1 cellular context compared by ENCODE assay signal in genomic region chr14:99419905-99420304, GRCh38.
A peak's percentile ranks its signal among the peaks of the same experiment; 100 is the strongest.
TF ChIP-seq lines count a peak whose summit lies in the region.

No MANE protein-coding gene starts in this region.

TF ChIP-seq in K562, 482 proteins besides CTCF, POLR2A, EP300 and RAD21 (continued from another document and continues in another):
- TF ChIP-seq ZNF407 (IDR thresholded peaks at IDR 0.05; ENCODE audit: low read depth) (no peak), ZKSCAN3 (CRISPR knock-in tag; IDR thresholded peaks at IDR 0.05) (no peak), E2F1 (CRISPR knock-in tag; IDR thresholded peaks at IDR 0.05) (no peak), FOXA1 (IDR thresholded peaks at IDR 0.05; ENCODE audit: borderline replicate concordance) (no peak), ZBTB5 (IDR thresholded peaks at IDR 0.05) (no peak), ZBTB40 (IDR thresholded peaks at IDR 0.05) (no peak), ZBTB40 (CRISPR knock-in tag; IDR thresholded peaks at IDR 0.05) (no peak), ZNF140 (CRISPR knock-in tag; IDR thresholded peaks at IDR 0.05) (no peak), DPF2 (IDR thresholded peaks at IDR 0.05) (peak; percentile 40; the same call in 1 of the 2 replicates), ILK (tag; IDR thresholded peaks at IDR 0.05; ENCODE audit: borderline replicate concordance, low read depth) (no peak), TAL1 (IDR thresholded peaks at IDR 0.05) (0 out of 2 replicates have a peak, but pooled peaks have one; percentile 24), PCBP1 (IDR thresholded peaks at IDR 0.05; ENCODE audit: low read depth, low read length, poor library complexity, severe bottlenecking) (no peak), ZNF24 (IDR thresholded peaks at IDR 0.05) (peak; percentile 83), IFI16 (CRISPR knock-in tag; IDR thresholded peaks at IDR 0.05) (no peak), ZNF785 (CRISPR knock-in tag; IDR thresholded peaks at IDR 0.05) (no peak), ZNF830 (CRISPR knock-in tag; IDR thresholded peaks at IDR 0.05) (no peak), FOXO4 (CRISPR knock-in tag; IDR thresholded peaks at IDR 0.05) (no peak), ESRRA (IDR thresholded peaks at IDR 0.05; ENCODE audit: borderline replicate concordance, low read depth) (peak; percentile 97), RCOR1 (IDR thresholded peaks at IDR 0.05; ENCODE audit: borderline replicate concordance in 1 of 2, low read depth in 2 of 2, low read length in 2 of 2) (peak in 1 of 2 experiments; percentile 50; a peak in 1 of 4 replicates), MECOM (CRISPR knock-in tag; IDR thresholded peaks at IDR 0.05) (no peak), CHD1 (IDR thresholded peaks at IDR 0.05; ENCODE audit: low read length) (no peak), CHCHD3 (CRISPR knock-in tag; IDR thresholded peaks at IDR 0.05) (no peak), DIDO1 (tag; IDR thresholded peaks at IDR 0.05; ENCODE audit: low read depth) (no peak), MLLT1 (IDR thresholded peaks at IDR 0.05) (no peak), ZNF518B (CRISPR knock-in tag; IDR thresholded peaks at IDR 0.05) (no peak)
